ENCODE assay signal across 1 cellular context in the genomic region with DNA sequence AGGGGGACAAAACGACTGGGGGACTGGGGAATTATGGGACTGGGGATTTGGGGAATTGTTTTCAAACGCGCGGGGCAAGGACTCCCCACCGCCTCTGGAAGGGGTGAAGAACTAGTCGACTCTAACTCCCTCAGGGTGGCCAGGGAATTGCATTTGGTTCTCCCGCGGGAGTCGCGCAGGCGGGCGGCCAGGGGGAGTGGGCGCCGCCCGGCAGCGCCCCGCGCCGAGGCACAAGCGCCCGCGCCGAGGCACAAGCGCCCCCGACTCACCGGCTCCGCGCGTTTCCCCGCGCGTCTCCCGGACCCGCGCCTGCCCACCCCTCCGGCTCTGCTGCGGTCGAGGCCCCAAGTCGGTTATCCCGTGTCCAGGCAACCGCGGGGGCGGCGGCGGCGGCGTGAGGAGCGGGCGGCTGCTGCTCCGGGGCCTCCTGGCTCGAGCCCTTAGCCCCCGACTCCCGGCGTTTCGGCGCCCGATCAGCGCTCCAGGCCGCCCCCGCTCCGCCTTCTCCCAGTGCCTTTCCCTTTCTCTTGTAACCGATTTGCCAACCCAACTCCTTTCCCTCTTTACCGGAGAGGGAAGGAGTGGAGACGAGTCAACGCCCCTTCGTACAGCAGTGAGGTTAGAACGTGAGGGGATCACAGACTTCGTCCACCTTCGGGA.
TF ChIP-seq lines count a peak whose summit lies in the region.

CCDC178 (minus strand) TSS at position 338 of the 660 bp plus-strand sequence. CDS start 28,633 bp downstream, outside the sequence.

TF ChIP-seq in K562, 482 proteins besides CTCF, POLR2A, EP300 and RAD21 (continued from another document):
- no peak for TF ChIP-seq E2F1 (CRISPR knock-in tag; IDR thresholded peaks at IDR 0.05)
- TF ChIP-seq, protein P1, sequence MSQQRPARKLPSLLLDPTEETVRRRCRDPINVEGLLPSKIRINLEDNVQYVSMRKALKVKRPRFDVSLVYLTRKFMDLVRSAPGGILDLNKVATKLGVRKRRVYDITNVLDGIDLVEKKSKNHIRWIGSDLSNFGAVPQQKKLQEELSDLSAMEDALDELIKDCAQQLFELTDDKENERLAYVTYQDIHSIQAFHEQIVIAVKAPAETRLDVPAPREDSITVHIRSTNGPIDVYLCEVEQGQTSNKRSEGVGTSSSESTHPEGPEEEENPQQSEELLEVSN (IDR thresholded peaks at IDR 0.05; ENCODE audit: borderline replicate concordance in 1 of 2, extremely low read depth in 1 of 2, insufficient read depth in 1 of 2, insufficient read length in 1 of 2, low read depth in 1 of 2, low read length in 1 of 2, poor library complexity in 1 of 2, severe bottlenecking in 1 of 2), result peak in 1 of 2 experiments; percentile 37
- TF ChIP-seq RBFOX2 (IDR thresholded peaks at IDR 0.05; ENCODE audit: low read depth, low read length), result peak; percentile 22; the same call in 1 of the 2 replicates
- no peak for TF ChIP-seq NBN (IDR thresholded peaks at IDR 0.05; ENCODE audit: low read depth)
- TF ChIP-seq NR2C2 (CRISPR knock-in tag; IDR thresholded peaks at IDR 0.05), result no peak
- no peak for TF ChIP-seq NR2C2 (tag; IDR thresholded peaks at IDR 0.05)
- 0 out of 2 replicates have a peak, but pooled peaks have one; percentile 20 for TF ChIP-seq CTBP1 (IDR thresholded peaks at IDR 0.05; ENCODE audit: borderline replicate concordance)
- TF ChIP-seq NRF1 (conservative IDR thresholded peaks at IDR 0.05 in 1 of 2, IDR thresholded peaks at IDR 0.05 in 1 of 2), result peak in 1 of 2 experiments; percentile 56; a peak in 2 of 4 replicates
- TF ChIP-seq HDAC6 (IDR thresholded peaks at IDR 0.05; ENCODE audit: low read depth, low read length), result no peak
- TF ChIP-seq XRCC5 (IDR thresholded peaks at IDR 0.05; ENCODE audit: low read depth, low read length), result no peak
- no peak for TF ChIP-seq SMC3 (conservative IDR thresholded peaks at IDR 0.05; ENCODE audit: insufficient read depth, low read depth, low read length)
- no peak for TF ChIP-seq MNT (conservative IDR thresholded peaks at IDR 0.05)
- no peak for TF ChIP-seq CREB5 (CRISPR knock-in tag; IDR thresholded peaks at IDR 0.05)
- TF ChIP-seq EHMT2 (IDR thresholded peaks at IDR 0.05), result no peak
- no peak for TF ChIP-seq ZNF431 (CRISPR knock-in tag; IDR thresholded peaks at IDR 0.05)
- TF ChIP-seq MCM2 (IDR thresholded peaks at IDR 0.05; ENCODE audit: low read depth), result no peak
- TF ChIP-seq FIP1L1 (IDR thresholded peaks at IDR 0.05; ENCODE audit: low read depth, low read length, poor library complexity, severe bottlenecking), result no peak
- TF ChIP-seq THAP12 (CRISPR knock-in tag; IDR thresholded peaks at IDR 0.05), result no peak
- peak; percentile 27; the same call in 1 of the 2 replicates for TF ChIP-seq ZFX (CRISPR knock-in tag; IDR thresholded peaks at IDR 0.05)
- TF ChIP-seq ZBTB33 (CRISPR knock-in tag; IDR thresholded peaks at IDR 0.05), result no peak
- no peak for TF ChIP-seq ARID2 (IDR thresholded peaks at IDR 0.05)
- no peak for TF ChIP-seq NCOA4 (IDR thresholded peaks at IDR 0.05; ENCODE audit: partially characterized antibody)
- no peak for TF ChIP-seq ETV6 (IDR thresholded peaks at IDR 0.05; ENCODE audit: borderline replicate concordance in 1 of 2, low read depth in 2 of 2, low read length in 1 of 2)
- TF ChIP-seq ETV6 (CRISPR knock-in tag; IDR thresholded peaks at IDR 0.05; ENCODE audit: borderline replicate concordance), result no peak
- TF ChIP-seq COPS2 (conservative IDR thresholded peaks at IDR 0.05), result no peak
- TF ChIP-seq NCOA2 (IDR thresholded peaks at IDR 0.05; ENCODE audit: partially characterized antibody in 2 of 2), result no peak
- no peak for TF ChIP-seq TFAP4 (CRISPR knock-in tag; IDR thresholded peaks at IDR 0.05; ENCODE audit: borderline replicate concordance)
- TF ChIP-seq HNRNPUL1 (IDR thresholded peaks at IDR 0.05; ENCODE audit: low read length), result no peak
- TF ChIP-seq EGR1 (conservative IDR thresholded peaks at IDR 0.05), result peak; percentile 40
- TF ChIP-seq, protein P2, sequence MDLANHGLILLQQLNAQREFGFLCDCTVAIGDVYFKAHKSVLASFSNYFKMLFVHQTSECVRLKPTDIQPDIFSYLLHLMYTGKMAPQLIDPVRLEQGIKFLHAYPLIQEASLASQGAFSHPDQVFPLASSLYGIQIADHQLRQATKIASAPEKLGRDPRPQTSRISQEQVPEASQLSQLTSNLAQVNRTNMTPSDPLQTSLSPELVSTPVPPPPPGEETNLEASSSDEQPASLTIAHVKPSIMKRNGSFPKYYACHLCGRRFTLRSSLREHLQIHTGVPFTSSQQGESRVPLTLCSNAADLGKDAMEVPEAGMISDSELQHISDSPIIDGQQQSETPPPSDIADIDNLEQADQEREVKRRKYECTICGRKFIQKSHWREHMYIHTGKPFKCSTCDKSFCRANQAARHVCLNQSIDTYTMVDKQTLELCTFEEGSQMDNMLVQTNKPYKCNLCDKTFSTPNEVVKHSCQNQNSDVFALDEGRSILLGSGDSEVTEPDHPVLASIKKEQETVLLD (IDR thresholded peaks at IDR 0.05), result no peak
- TF ChIP-seq SUPT5H (IDR thresholded peaks at IDR 0.05), result no peak
- TF ChIP-seq L3MBTL2 (IDR thresholded peaks at IDR 0.05), result no peak
- TF ChIP-seq MED1 (CRISPR knock-in tag; IDR thresholded peaks at IDR 0.05; ENCODE audit: borderline replicate concordance), result no peak
- no peak for TF ChIP-seq RCOR1 (IDR thresholded peaks at IDR 0.05; ENCODE audit: borderline replicate concordance in 1 of 2, low read depth in 2 of 2, low read length in 2 of 2)
- TF ChIP-seq, protein P3, sequence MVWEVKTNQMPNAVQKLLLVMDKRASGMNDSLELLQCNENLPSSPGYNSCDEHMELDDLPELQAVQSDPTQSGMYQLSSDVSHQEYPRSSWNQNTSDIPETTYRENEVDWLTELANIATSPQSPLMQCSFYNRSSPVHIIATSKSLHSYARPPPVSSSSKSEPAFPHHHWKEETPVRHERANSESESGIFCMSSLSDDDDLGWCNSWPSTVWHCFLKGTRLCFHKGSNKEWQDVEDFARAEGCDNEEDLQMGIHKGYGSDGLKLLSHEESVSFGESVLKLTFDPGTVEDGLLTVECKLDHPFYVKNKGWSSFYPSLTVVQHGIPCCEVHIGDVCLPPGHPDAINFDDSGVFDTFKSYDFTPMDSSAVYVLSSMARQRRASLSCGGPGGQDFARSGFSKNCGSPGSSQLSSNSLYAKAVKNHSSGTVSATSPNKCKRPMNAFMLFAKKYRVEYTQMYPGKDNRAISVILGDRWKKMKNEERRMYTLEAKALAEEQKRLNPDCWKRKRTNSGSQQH (CRISPR knock-in tag; IDR thresholded peaks at IDR 0.05), result no peak
- TF ChIP-seq PHF8 (IDR thresholded peaks at IDR 0.05; ENCODE audit: borderline replicate concordance, low read length), result no peak
- TF ChIP-seq, protein P4, sequence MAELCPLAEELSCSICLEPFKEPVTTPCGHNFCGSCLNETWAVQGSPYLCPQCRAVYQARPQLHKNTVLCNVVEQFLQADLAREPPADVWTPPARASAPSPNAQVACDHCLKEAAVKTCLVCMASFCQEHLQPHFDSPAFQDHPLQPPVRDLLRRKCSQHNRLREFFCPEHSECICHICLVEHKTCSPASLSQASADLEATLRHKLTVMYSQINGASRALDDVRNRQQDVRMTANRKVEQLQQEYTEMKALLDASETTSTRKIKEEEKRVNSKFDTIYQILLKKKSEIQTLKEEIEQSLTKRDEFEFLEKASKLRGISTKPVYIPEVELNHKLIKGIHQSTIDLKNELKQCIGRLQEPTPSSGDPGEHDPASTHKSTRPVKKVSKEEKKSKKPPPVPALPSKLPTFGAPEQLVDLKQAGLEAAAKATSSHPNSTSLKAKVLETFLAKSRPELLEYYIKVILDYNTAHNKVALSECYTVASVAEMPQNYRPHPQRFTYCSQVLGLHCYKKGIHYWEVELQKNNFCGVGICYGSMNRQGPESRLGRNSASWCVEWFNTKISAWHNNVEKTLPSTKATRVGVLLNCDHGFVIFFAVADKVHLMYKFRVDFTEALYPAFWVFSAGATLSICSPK (IDR thresholded peaks at IDR 0.05; ENCODE audit: borderline replicate concordance), result no peak
- no peak for TF ChIP-seq ZNF175 (CRISPR knock-in tag; IDR thresholded peaks at IDR 0.05; ENCODE audit: low read depth)
- 0 out of 2 replicates have a peak, but pooled peaks have one; percentile 21 for TF ChIP-seq ZBTB7A (IDR thresholded peaks at IDR 0.05; ENCODE audit: borderline replicate concordance, control insufficient read depth, low read depth, low read length)
- TF ChIP-seq POLR2G (IDR thresholded peaks at IDR 0.05; ENCODE audit: low read depth, low read length), result peak; percentile 53; the same call in 1 of the 2 replicates
